Comparison of ENCODE assay signal across 1 cellular context in the genomic region with DNA sequence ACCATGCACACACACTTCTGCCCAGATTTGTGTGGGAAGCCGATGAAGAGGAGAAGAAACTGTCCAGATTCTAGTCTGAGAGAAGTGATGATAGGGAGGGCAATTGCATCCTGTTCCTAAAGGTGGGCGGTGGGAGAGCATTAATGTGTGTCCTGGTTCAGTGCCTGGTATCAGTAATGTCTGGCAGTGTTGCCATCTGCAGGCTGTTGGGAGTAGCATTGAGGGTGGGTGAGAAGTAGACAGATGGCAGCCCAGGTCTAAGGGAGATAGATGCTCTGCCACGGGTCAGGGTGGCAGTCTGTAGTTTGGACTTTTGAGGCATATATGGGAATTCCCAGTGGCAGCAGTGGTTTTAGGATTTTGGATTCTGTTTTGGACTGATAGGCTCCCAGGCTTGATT.
TF ChIP-seq lines count a peak whose summit lies in the region.

No MANE protein-coding gene starts in this region.

TF ChIP-seq in liver, 16 proteins besides CTCF, POLR2A, EP300 and RAD21 (continued from another document):
- TF ChIP-seq, protein P1, sequence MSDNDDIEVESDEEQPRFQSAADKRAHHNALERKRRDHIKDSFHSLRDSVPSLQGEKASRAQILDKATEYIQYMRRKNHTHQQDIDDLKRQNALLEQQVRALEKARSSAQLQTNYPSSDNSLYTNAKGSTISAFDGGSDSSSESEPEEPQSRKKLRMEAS (IDR thresholded peaks at IDR 0.05): no peak
- TF ChIP-seq FOXA1 (IDR thresholded peaks at IDR 0.05): no peak
- TF ChIP-seq YY1 (IDR thresholded peaks at IDR 0.05): no peak
- TF ChIP-seq EGR1 (IDR thresholded peaks at IDR 0.05; ENCODE audit: low read depth in 2 of 2): no peak
- TF ChIP-seq SP1 (IDR thresholded peaks at IDR 0.05): no peak
